20 cellular contexts compared by ENCODE assay signal in the genomic region with DNA sequence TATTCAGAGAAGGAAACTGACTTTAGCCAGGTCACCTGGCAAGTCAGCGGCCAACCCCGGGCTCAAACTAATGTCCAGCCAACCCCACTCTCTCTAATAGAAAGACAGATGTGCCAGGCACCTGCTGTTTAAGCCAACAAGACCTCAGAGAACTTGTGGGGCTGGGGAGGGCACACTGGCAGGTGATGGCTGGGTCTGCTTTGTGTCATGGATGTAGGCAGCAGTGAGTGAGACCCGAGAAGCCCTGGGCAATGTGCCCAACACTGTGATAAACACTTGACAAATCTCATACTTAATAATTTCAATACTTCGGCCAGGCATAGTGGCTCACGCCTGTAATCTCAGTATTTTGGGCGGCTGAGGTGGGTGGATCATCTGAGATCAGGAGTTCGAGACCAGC. TPM values are rescaled to one million over a fixed set of nuclear protein-coding genes. Genes with fewer than 3 reads are reported as not detected.
DNase-seq lines count a peak whose midpoint lies in the region; ATAC-seq and TF ChIP-seq lines count a peak whose summit lies in the region.
"Had no signal": no experiment of that assay in that cellular context is flagged by ENCODE, and none has a peak within 500 bp of the region (broad histone marks: within the 10 kb centered on the region; RNA-seq: fewer than 3 reads in every experiment).

No MANE protein-coding gene starts in this region.

- no peak overlapping the region for H3K4me3 ChIP-seq in MG63
- H3K4me3 ChIP-seq: GM23338, PC-9, SK-N-MC had no signal

- H3K36me3 ChIP-seq in MG63 = no peaks in the 10 kb centered on the region

- DNase-seq in COR-L47 (lab: John Stamatoyannopoulos, UW) = peak; percentile 1
- peak; percentile 67 for DNase-seq in NCI-H1092 treated with DMSO at 0.1 percent for 48 hours (lab: John Stamatoyannopoulos, UW)
- DNase-seq in NCI-H2196 treated with DMSO at 0.1 percent for 48 hours (lab: John Stamatoyannopoulos, UW; ENCODE audit: unreplicated experiment) = peak; percentile 43
- DNase-seq in Right ventricle myocardium superior = peak; percentile 63
- no peak for DNase-seq in activated CD4-positive, alpha-beta T cell treated with anti-CD3 and anti-CD28 coated beads, Interleukin-2, amount 10 ng/mL, durations not matched to agents 7 days and 5 days
- no peak for DNase-seq in MG63
- DNase-seq in osteocyte (ENCODE audit: extremely low spot score, unreplicated experiment) = no peak
- DNase-seq: AML-193, Caco-2, DMS153, MV-4-11, NCI-H187 treated with DMSO at 0.1 percent for 48 hours, NCI-H2227 treated with DMSO at 0.1 percent for 48 hours, NCI-H526, PC-9 had no signal

- H3K4me1 Mint-ChIP-seq in activated CD4-positive, alpha-beta T cell treated with anti-CD3 and anti-CD28 coated beads, Interleukin-2, amount 10 ng/mL, durations not matched to agents 7 days and 5 days = no peaks in the 10 kb centered on the region
- H3K4me1 Mint-ChIP-seq in osteocyte (ENCODE audit: unreplicated experiment) = peaks cover 4% of the 10 kb centered on the region
- H3K4me1 Mint-ChIP-seq: CD14-positive monocyte had no signal

- intact Hi-C loops in Right ventricle myocardium superior (cut with DNase I) = loop anchor here (10.0 kb wide), 1 partner anchor 133 kb away; no protein-coding TSS in a partner anchor

- no peaks in the 10 kb centered on the region for H3K27me3 ChIP-seq in MG63

- POLR2A ChIA-PET in activated CD4-positive, alpha-beta T cell treated with anti-CD3 and anti-CD28 coated beads, Interleukin-2, amount 10 ng/mL, durations not matched to agents 7 days and 5 days (lab: Charles Lee) = no interaction called here

- H3K36me3 Mint-ChIP-seq in activated CD4-positive, alpha-beta T cell treated with anti-CD3 and anti-CD28 coated beads, Interleukin-2, amount 10 ng/mL, durations not matched to agents 7 days and 5 days (ENCODE audit: low read depth) = no peaks in the 10 kb centered on the region
- H3K36me3 Mint-ChIP-seq in osteocyte (ENCODE audit: unreplicated experiment) = no peaks in the 10 kb centered on the region
- H3K36me3 Mint-ChIP-seq: CD14-positive monocyte had no signal

- H3K4me3 Mint-ChIP-seq in activated CD4-positive, alpha-beta T cell treated with anti-CD3 and anti-CD28 coated beads, Interleukin-2, amount 10 ng/mL, durations not matched to agents 7 days and 5 days = no peak overlapping the region
- no peak overlapping the region for H3K4me3 Mint-ChIP-seq in osteocyte (ENCODE audit: unreplicated experiment)
- H3K4me3 Mint-ChIP-seq: CD14-positive monocyte, GM23338 had no signal

- no peak for TF ChIP-seq CTCF in osteocyte (IDR thresholded peaks at IDR 0.05)

- CTCF ChIA-PET in activated CD4-positive, alpha-beta T cell treated with anti-CD3 and anti-CD28 coated beads, Interleukin-2, amount 10 ng/mL, durations not matched to agents 7 days and 5 days (lab: Charles Lee) = no interaction called here

- H3K27ac Mint-ChIP-seq in activated CD4-positive, alpha-beta T cell treated with anti-CD3 and anti-CD28 coated beads, Interleukin-2, amount 10 ng/mL, durations not matched to agents 7 days and 5 days = no peak overlapping the region
- H3K27ac Mint-ChIP-seq in osteocyte (ENCODE audit: unreplicated experiment) = no peak overlapping the region
- H3K27ac Mint-ChIP-seq: CD14-positive monocyte, GM23338 had no signal

- H3K9me3 Mint-ChIP-seq in activated CD4-positive, alpha-beta T cell treated with anti-CD3 and anti-CD28 coated beads, Interleukin-2, amount 10 ng/mL, durations not matched to agents 7 days and 5 days = no peaks in the 10 kb centered on the region
- peaks cover 14% of the 10 kb centered on the region for H3K9me3 Mint-ChIP-seq in osteocyte (ENCODE audit: unreplicated experiment)
- H3K9me3 Mint-ChIP-seq: GM23338 had no signal

- no peaks in the 10 kb centered on the region for H3K9me3 ChIP-seq in MG63
- H3K9me3 ChIP-seq: Caco-2 had no signal

- H3K27me3 Mint-ChIP-seq in activated CD4-positive, alpha-beta T cell treated with anti-CD3 and anti-CD28 coated beads, Interleukin-2, amount 10 ng/mL, durations not matched to agents 7 days and 5 days = peaks cover 3% of the 10 kb centered on the region
- peaks cover 14% of the 10 kb centered on the region for H3K27me3 Mint-ChIP-seq in osteocyte (ENCODE audit: unreplicated experiment)

- ATAC-seq in Right ventricle myocardium superior (ENCODE audit: poor library complexity) = peak; percentile 96
- ATAC-seq in GM21619 (IDR thresholded peaks at IDR 0.05; ENCODE audit: unreplicated experiment) = no peak
- ATAC-seq: GM23338, HCT116 had no signal

RNA-seq across cellular contexts. Expression of a gene that starts 9.0 kb away (rescaled TPM):
- total RNA-seq in Right ventricle myocardium superior (71.5 TPM), osteocyte (61.9 and 66.3 TPM in 2 replicates)
- total RNA-seq in activated CD4-positive, alpha-beta T cell treated with anti-CD3 and anti-CD28 coated beads, Interleukin-2, amount 10 ng/mL, durations not matched to agents 7 days and 5 days = 10 to 100 TPM; 14.1 to 14.6 TPM
- total RNA-seq in MG63 (2014; rRNA removed; shearing (Covaris generic); ENCODE audit: low replicate concordance) = 39.1 and 54.7 TPM in 2 replicates

Comparison
In these comparisons a context has a peak if more than half of its experiments do, and no peak if none do; other contexts are left out.
1. DNase-seq: peak in COR-L47 (single experiment), NCI-H1092 treated with DMSO at 0.1 percent for 48 hours (single experiment), NCI-H2196 treated with DMSO at 0.1 percent for 48 hours (single experiment) and Right ventricle myocardium superior (single experiment); none in activated CD4-positive, alpha-beta T cell treated with anti-CD3 and anti-CD28 coated beads, Interleukin-2, amount 10 ng/mL, durations not matched to agents 7 days and 5 days (single experiment), MG63 (single experiment) and osteocyte (single experiment).